In the genomic region with DNA sequence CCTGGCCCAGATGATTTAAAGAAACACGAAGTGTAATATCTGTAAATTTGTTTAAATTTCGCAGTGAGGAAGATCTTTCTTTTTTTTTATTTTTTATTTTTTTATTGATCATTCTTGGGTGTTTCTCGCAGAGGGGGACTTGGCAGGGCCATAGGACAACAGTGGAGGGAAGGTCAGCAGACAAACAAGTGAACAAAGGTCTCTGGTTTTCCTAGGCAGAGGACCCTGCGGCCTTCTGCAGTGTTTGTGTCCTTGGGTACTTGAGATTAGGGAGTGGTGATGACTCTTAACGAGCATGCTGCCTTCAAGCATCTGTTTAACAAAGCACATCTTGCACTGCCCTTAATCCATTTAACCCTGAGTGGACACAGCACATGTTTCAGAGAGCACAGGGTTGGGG, we compare ENCODE assay signal across 5 cellular contexts. TPM values are rescaled to one million over a fixed set of nuclear protein-coding genes. Genes with fewer than 3 reads are reported as not detected.
"Had no signal": no experiment of that assay in that cellular context is flagged by ENCODE, and none has a peak within 500 bp of the region (broad histone marks: within the 10 kb centered on the region; RNA-seq: fewer than 3 reads in every experiment).

No MANE protein-coding gene starts in this region.

RNA-seq across cellular contexts. Expression of a gene that starts 14.3 kb away (rescaled TPM):
- total RNA-seq: activated T-helper 1 cell treated with anti-CD3 and anti-CD28 coated beads, Interleukin-12 subunit alpha, Interleukin-12 subunit beta, Interleukin-2, Interleukin-4 antibody, amounts not matched to agents 30 ng/mL and 10 ng/mL and 1 ng/mL, durations not matched to agents 14 hours and 24 hours and 36 hours; astrocyte; bronchial epithelial cell; cardiac muscle cell; chondrocyte had no signal
- polyA plus RNA-seq: cardiac muscle cell had no signal
